ENCODE assay signal across 12 cellular contexts in the genomic region with DNA sequence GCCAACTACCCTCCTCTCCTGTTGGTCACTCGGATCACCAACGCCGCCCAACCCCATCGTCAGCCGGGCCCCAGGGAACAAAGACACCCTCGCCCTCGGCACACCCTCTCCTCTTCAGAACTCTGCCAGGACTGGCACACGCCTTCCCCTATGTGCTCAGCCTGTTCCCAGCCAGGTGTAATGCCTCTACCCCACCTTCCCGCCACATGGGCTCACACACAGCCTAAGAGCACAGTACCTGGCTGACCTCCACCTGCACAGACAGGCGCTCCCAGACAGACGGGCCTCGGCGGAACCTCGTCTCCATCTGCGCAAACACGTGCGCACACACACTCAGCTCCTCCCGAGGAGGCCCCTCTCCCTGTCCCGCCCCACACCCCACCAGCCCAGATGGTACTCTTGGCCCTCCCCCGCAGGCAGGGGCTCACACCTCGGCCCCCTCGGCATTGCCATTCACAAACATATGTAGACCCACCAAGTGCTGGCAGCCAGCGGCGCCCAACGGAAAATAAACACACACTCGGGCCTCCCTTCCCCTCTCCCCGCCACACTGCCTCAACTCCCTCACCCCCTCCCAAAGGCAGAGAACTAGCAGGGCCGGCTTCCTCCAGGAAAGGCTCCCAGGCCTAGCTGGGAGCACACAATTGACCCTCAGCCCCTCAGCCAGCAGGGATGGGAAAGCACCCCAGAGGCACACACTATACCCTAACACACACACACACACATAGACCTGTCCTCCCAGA. TPM values are rescaled to one million over a fixed set of nuclear protein-coding genes. Genes with fewer than 3 reads are reported as not detected.
DNase-seq lines count a peak whose midpoint lies in the region; ATAC-seq, FAIRE-seq and TF ChIP-seq lines count a peak whose summit lies in the region.
"Had no signal": no experiment of that assay in that cellular context is flagged by ENCODE, and none has a peak within 500 bp of the region (broad histone marks: within the 10 kb centered on the region; RNA-seq: fewer than 3 reads in every experiment).

No MANE protein-coding gene starts in this region.

- H3K9me3 Mint-ChIP-seq in activated naive CD4-positive, alpha-beta T cell treated with anti-CD3 and anti-CD28 coated beads for 36 hours, result no peaks in the 10 kb centered on the region
- no peaks in the 10 kb centered on the region for H3K9me3 Mint-ChIP-seq in activated B cell treated with CpG ODN at 0.5 μM for 24 hours

- peak overlapping the region; percentile 75 for H3K4me2 ChIP-seq in keratinocyte (ENCODE audit: control insufficient read depth, extremely low read depth, insufficient read depth, low read depth, low read length)

- no peak for FAIRE-seq in keratinocyte (lab: Jason Lieb, UNC)

- POLR2A ChIA-PET in activated B cell treated with CpG ODN at 0.5 μM for 24 hours (lab: Charles Lee), result interaction anchor here (0.6 kb wide), 1 partner anchor 146 kb away, joined by 4 read pairs; no protein-coding TSS in a partner anchor

- peaks cover 7% of the 10 kb centered on the region for H3K27me3 ChIP-seq in keratinocyte (ENCODE audit: control insufficient read depth, extremely low read depth, insufficient read depth, low read length)

- H3K27ac Mint-ChIP-seq in activated naive CD4-positive, alpha-beta T cell treated with anti-CD3 and anti-CD28 coated beads for 36 hours, result no peak overlapping the region
- no peak overlapping the region for H3K27ac Mint-ChIP-seq in activated B cell treated with CpG ODN at 0.5 μM for 24 hours

- peaks cover 25% of the 10 kb centered on the region for H3K4me1 ChIP-seq in keratinocyte (ENCODE audit: control insufficient read depth, extremely low read depth, insufficient read depth, low read length)
- H3K4me1 ChIP-seq: parathyroid adenoma had no signal

- peak overlapping the region; percentile 62 for H3K9ac ChIP-seq in keratinocyte (ENCODE audit: control insufficient read depth, extremely low read depth, insufficient read depth, low read length)
- H3K9ac ChIP-seq: parathyroid adenoma had no signal

- no peaks in the 10 kb centered on the region for H3K36me3 ChIP-seq in keratinocyte (ENCODE audit: control insufficient read depth in 2 of 2, extremely low read depth in 1 of 2, insufficient read depth in 2 of 2, low read length in 2 of 2)

- no peaks in the 10 kb centered on the region for H3K9me3 ChIP-seq in keratinocyte (ENCODE audit: control insufficient read depth, low read depth, low read length)

- H3K36me3 Mint-ChIP-seq in activated naive CD4-positive, alpha-beta T cell treated with anti-CD3 and anti-CD28 coated beads for 36 hours (ENCODE audit: low read depth), result no peaks in the 10 kb centered on the region
- no peaks in the 10 kb centered on the region for H3K36me3 Mint-ChIP-seq in activated B cell treated with CpG ODN at 0.5 μM for 24 hours (ENCODE audit: low read depth)

- H3K4me3 ChIP-seq in keratinocyte (ENCODE audit: control insufficient read depth in 2 of 3, extremely low read depth in 1 of 3, insufficient read depth in 2 of 3, low read depth in 1 of 3, low read length in 3 of 3), result no peak overlapping the region

- no peaks in the 10 kb centered on the region for H4K20me1 ChIP-seq in keratinocyte (ENCODE audit: control insufficient read depth, extremely low read depth, insufficient read depth, low read length)

- H3K9me1 ChIP-seq in keratinocyte (ENCODE audit: control insufficient read depth, extremely low read depth, insufficient read depth, low read length), result no peaks in the 10 kb centered on the region

- intact Hi-C loops in activated naive CD4-positive, alpha-beta T cell treated with anti-CD3 and anti-CD28 coated beads for 36 hours (cut with micrococcal nuclease), result no loop called here
- intact Hi-C loops in activated B cell treated with CpG ODN at 0.5 μM for 24 hours (cut with micrococcal nuclease), result no loop called here

- H3K27ac ChIP-seq in keratinocyte (ENCODE audit: control insufficient read depth, insufficient read depth, low read length) (no peak overlapping the region), temporal lobe (ENCODE audit: low read depth, low read length) (peak overlapping the region; percentile 17)
- H3K27ac ChIP-seq: parathyroid adenoma had no signal

- TF ChIP-seq CTCF in activated B cell treated with CpG ODN at 0.5 μM for 24 hours (IDR thresholded peaks at IDR 0.05) (no peak), keratinocyte (optimal IDR thresholded peaks at IDR 0.05 in 1 of 3, IDR thresholded peaks at IDR 0.05 in 1 of 3, conservative IDR thresholded peaks at IDR 0.05 in 1 of 3; ENCODE audit: extremely low read depth in 1 of 3, insufficient read depth in 2 of 3, low read length in 3 of 3) (no peak)

- peaks cover 52% of the 10 kb centered on the region for H3K27me3 Mint-ChIP-seq in activated naive CD4-positive, alpha-beta T cell treated with anti-CD3 and anti-CD28 coated beads for 36 hours (ENCODE audit: low read depth)
- H3K27me3 Mint-ChIP-seq in activated B cell treated with CpG ODN at 0.5 μM for 24 hours, result peaks cover 63% of the 10 kb centered on the region

- DNase-seq in activated naive CD4-positive, alpha-beta T cell treated with anti-CD3 and anti-CD28 coated beads for 36 hours, result no peak
- no peak for DNase-seq in activated naive CD4-positive, alpha-beta T cell (lab: John Stamatoyannopoulos, UW)
- DNase-seq in activated B cell treated with CpG ODN at 0.5 μM for 24 hours, result no peak
- no peak for DNase-seq in keratinocyte (ENCODE audit: low read depth, low spot score)
- DNase-seq in stimulated activated CD4-positive, alpha-beta T cell treated with anti-CD3 and anti-CD28 coated beads, Interleukin-4, amount 100 ng/mL, for 4 hours, result no peak
- no peak for DNase-seq in MV-4-11 (lab: John Stamatoyannopoulos, UW)
- DNase-seq: activated CD8-positive, alpha-beta memory T cell treated with anti-CD3 and anti-CD28 coated beads, Interleukin-2, amount 50 U/mL, for 48 hours; central memory CD4-positive, alpha-beta T cell; NCI-H1436 treated with DMSO at 0.1 percent for 48 hours had no signal

- H2AFZ ChIP-seq in keratinocyte (ENCODE audit: control insufficient read depth, low read length), result no peak overlapping the region
- H2AFZ ChIP-seq: parathyroid adenoma had no signal

- peak overlapping the region; percentile 56 for H3K4me3 Mint-ChIP-seq in activated naive CD4-positive, alpha-beta T cell treated with anti-CD3 and anti-CD28 coated beads for 36 hours
- H3K4me3 Mint-ChIP-seq in activated B cell treated with CpG ODN at 0.5 μM for 24 hours, result peak overlapping the region; percentile 12

- peaks cover 27% of the 10 kb centered on the region for H3K4me1 Mint-ChIP-seq in activated naive CD4-positive, alpha-beta T cell treated with anti-CD3 and anti-CD28 coated beads for 36 hours (ENCODE audit: low read depth)
- H3K4me1 Mint-ChIP-seq in activated B cell treated with CpG ODN at 0.5 μM for 24 hours, result peaks cover 27% of the 10 kb centered on the region

- no peak for ATAC-seq in activated B cell treated with CpG ODN at 0.5 μM for 24 hours (ENCODE audit: low read depth)
- no peak for ATAC-seq in HG02798 (IDR thresholded peaks at IDR 0.05; ENCODE audit: poor library complexity, unreplicated experiment)

- CTCF ChIA-PET in activated naive CD4-positive, alpha-beta T cell treated with anti-CD3 and anti-CD28 coated beads for 36 hours (lab: Charles Lee), result no interaction called here
- CTCF ChIA-PET in activated B cell treated with CpG ODN at 0.5 μM for 24 hours (lab: Charles Lee), result no interaction called here

- no peaks in the 10 kb centered on the region for H3K79me2 ChIP-seq in keratinocyte (ENCODE audit: control insufficient read depth, insufficient read depth, low read length)
- H3K79me2 ChIP-seq: parathyroid adenoma had no signal

- dilution Hi-C loops in keratinocyte (cut with MboI; ENCODE audit: extremely low pct_ligation_motif_present, low sequenced_read_pairs), result no loop called here

RNA-seq across cellular contexts. Expression of gene ELFN2, which starts 8.5 kb away (rescaled TPM):
- under 1 TPM; 0.57 to 0.79 TPM for total RNA-seq in activated naive CD4-positive, alpha-beta T cell treated with anti-CD3 and anti-CD28 coated beads for 36 hours
- total RNA-seq in activated B cell treated with CpG ODN at 0.5 μM for 24 hours (not detected in 2 replicates), temporal lobe (21.6 TPM)
- polyA plus RNA-seq in keratinocyte, result 0.13 to 0.28 TPM (median 0.19 TPM) in 3 replicates
- 0.07 TPM for polyA plus RNA-seq in keratinocyte (2011; ENCODE audit: low read depth)
- 0.09 and 0.23 TPM in 2 replicates for polyA plus RNA-seq in keratinocyte (2011; cell fraction: cytosol; rRNA removed)
- 0.74 and 1.5 TPM in 2 replicates for polyA plus RNA-seq in keratinocyte (2011; cell fraction: nucleus; rRNA removed)
- 0.25 and 0.56 TPM in 2 replicates for polyA plus RNA-seq in keratinocyte (2012; ENCODE audit: low replicate concordance)
- 0.22 to 0.62 TPM (median 0.49 TPM) in 3 replicates for polyA minus RNA-seq in keratinocyte
- 0.58 TPM for polyA minus RNA-seq in keratinocyte (2011; cell fraction: cytosol; rRNA and poly(A)+ RNA removed)
- polyA minus RNA-seq in keratinocyte (2011; cell fraction: nucleus; rRNA and poly(A)+ RNA removed), result 0.84 and 0.93 TPM in 2 replicates

Comparison
In these comparisons a context has a peak if more than half of its experiments do, and no peak if none do; other contexts are left out.
1. RNA of gene ELFN2, which starts 8.5 kb away (total RNA-seq): 21.6 TPM in temporal lobe (single experiment); 0.57 to 0.79 TPM in activated naive CD4-positive, alpha-beta T cell treated with anti-CD3 and anti-CD28 coated beads for 36 hours and not detected in activated B cell treated with CpG ODN at 0.5 μM for 24 hours; every median in the first group is over 10 times any median in the second.